In the genomic region with DNA sequence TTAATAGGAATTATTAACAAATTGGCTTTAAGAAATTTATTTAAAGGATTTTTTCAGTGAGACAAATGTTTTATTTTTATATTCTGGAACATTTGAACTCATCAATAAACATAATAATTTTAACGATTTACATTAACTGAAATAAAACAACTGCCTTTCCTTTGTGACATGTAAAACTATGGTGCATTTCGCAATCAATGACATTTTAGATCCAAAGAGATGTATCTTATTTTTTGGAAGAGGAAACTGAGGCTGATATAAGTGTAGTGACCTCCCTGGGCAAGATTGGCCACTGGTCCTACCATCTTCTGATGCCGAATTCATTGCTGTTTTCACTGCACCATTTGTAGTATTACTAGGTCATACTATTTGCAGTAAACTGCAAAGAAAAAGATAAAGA, we compare ENCODE assay signal across 28 cellular contexts. TPM values are rescaled to one million over a fixed set of nuclear protein-coding genes. Genes with fewer than 3 reads are reported as not detected.
"Had no signal": no experiment of that assay in that cellular context is flagged by ENCODE, and none has a peak within 500 bp of the region (broad histone marks: within the 10 kb centered on the region; RNA-seq: fewer than 3 reads in every experiment).

No MANE protein-coding gene starts in this region.

- H3K9me3 ChIP-seq: esophagus muscularis mucosa, gastroesophageal sphincter, heart right ventricle, left ventricle myocardium inferior, mucosa of descending colon, prostate gland, right atrium auricular region, thoracic aorta, upper lobe of right lung had no signal

- H3K27ac ChIP-seq: cardiac muscle cell, left ventricle myocardium inferior, prostate gland, thoracic aorta, upper lobe of right lung had no signal

- H3K9me3 Mint-ChIP-seq: activated naive CD4-positive, alpha-beta T cell treated with anti-CD3 and anti-CD28 coated beads, Interleukin-2, amount 50 U/mL, for 72 hours; dendritic cell treated with granulocyte-macrophage colony-stimulating factor and Interleukin-4, amounts not matched to agents 40 ng/mL and 50 ng/mL, for 4 days; immature natural killer cell; memory B cell had no signal

- H3K36me3 Mint-ChIP-seq: immature natural killer cell, memory B cell, naive B cell had no signal

- H3K27me3 ChIP-seq: cardiac muscle cell, esophagus muscularis mucosa, gastroesophageal sphincter, right atrium auricular region, upper lobe of right lung had no signal

- H3K4me3 ChIP-seq: cardiac muscle cell, esophagus muscularis mucosa, gastroesophageal sphincter, heart right ventricle, left ventricle myocardium inferior, mucosa of descending colon, prostate gland, right atrium auricular region, thoracic aorta, upper lobe of right lung had no signal

- H3K4me1 ChIP-seq: prostate gland had no signal

- DNase-seq: activated CD4-positive, alpha-beta T cell treated with anti-CD3 and anti-CD28 coated beads, Interleukin-2, amount 50 U/mL, for 1 hour; activated CD4-positive, CD25-positive, alpha-beta regulatory T cell treated with anti-CD3 and anti-CD28 coated beads, Interleukin-2, amount 50 U/mL, for 72 hours; activated CD8-positive, alpha-beta memory T cell treated with anti-CD3 and anti-CD28 coated beads, Interleukin-2, amount 50 U/mL, for 4 hours; activated gamma-delta T cell treated with Interleukin-2 at 50 U/mL for 16 hours; activated T-cell treated with anti-CD3 and anti-CD28 coated beads, Interleukin-2, amount 50 U/mL, for 48 hours; amniotic stem cell; effector CD8-positive, alpha-beta T cell; heart right ventricle; immature natural killer cell; kidney glomerular epithelial cell; left ventricle myocardium inferior; naive B cell; stimulated activated CD4-positive, alpha-beta T cell treated with anti-CD3 and anti-CD28 coated beads, Interleukin-2, amount 100 ng/mL, for 24 hours; upper lobe of right lung had no signal

- H3K27me3 Mint-ChIP-seq: memory B cell had no signal

- H3K27ac Mint-ChIP-seq: activated naive CD4-positive, alpha-beta T cell treated with anti-CD3 and anti-CD28 coated beads, Interleukin-2, amount 50 U/mL, for 72 hours; immature natural killer cell; naive B cell had no signal

- FAIRE-seq: endothelial cell of umbilical vein had no signal

- ATAC-seq: activated naive CD4-positive, alpha-beta T cell treated with anti-CD3 and anti-CD28 coated beads, Interleukin-2, amount 50 U/mL, for 72 hours; gastroesophageal sphincter; heart right ventricle; mucosa of descending colon; upper lobe of right lung had no signal

- H3K4me3 Mint-ChIP-seq: dendritic cell treated with granulocyte-macrophage colony-stimulating factor and Interleukin-4, amounts not matched to agents 40 ng/mL and 50 ng/mL, for 4 days; immature natural killer cell; memory B cell had no signal

- H3K36me3 ChIP-seq: cardiac muscle cell, esophagus muscularis mucosa, gastroesophageal sphincter, heart right ventricle, left ventricle myocardium inferior, prostate gland, right atrium auricular region, thoracic aorta, upper lobe of right lung had no signal

RNA-seq across cellular contexts. Expression of gene RNU6-8, which starts 2.5 kb away (rescaled TPM):
- total RNA-seq: activated naive CD4-positive, alpha-beta T cell treated with anti-CD3 and anti-CD28 coated beads, Interleukin-2, amount 50 U/mL, for 72 hours; cardiac muscle cell; chondrocyte; endothelial cell of umbilical vein; esophagus muscularis mucosa; gastroesophageal sphincter; heart right ventricle; left ventricle myocardium inferior; mucosa of descending colon; osteocyte; prostate gland; right atrium auricular region; skeletal muscle tissue; thoracic aorta; upper lobe of right lung had no signal
- polyA plus RNA-seq: cardiac muscle cell, endothelial cell of umbilical vein, heart right ventricle, immature natural killer cell had no signal

RNA-seq across cellular contexts. Expression of gene RNU6-7, which starts 3.7 kb away (rescaled TPM):
- total RNA-seq: activated naive CD4-positive, alpha-beta T cell treated with anti-CD3 and anti-CD28 coated beads, Interleukin-2, amount 50 U/mL, for 72 hours; cardiac muscle cell; chondrocyte; endothelial cell of umbilical vein; esophagus muscularis mucosa; gastroesophageal sphincter; heart right ventricle; left ventricle myocardium inferior; mucosa of descending colon; osteocyte; prostate gland; right atrium auricular region; skeletal muscle tissue; thoracic aorta; upper lobe of right lung had no signal
- polyA plus RNA-seq: cardiac muscle cell, endothelial cell of umbilical vein, heart right ventricle, immature natural killer cell had no signal
